Comparison of ENCODE assay signal across 8 cellular contexts in genomic region chr11:63574856-63575602, GRCh38. TPM values are rescaled to one million over a fixed set of nuclear protein-coding genes. Genes with fewer than 3 reads are reported as not detected.
DNase-seq lines count a peak whose midpoint lies in the region; ATAC-seq and TF ChIP-seq lines count a peak whose summit lies in the region.

No MANE protein-coding gene starts in this region.

- CTCF ChIA-PET in activated CD4-positive, alpha-beta memory T cell treated with anti-CD3 and anti-CD28 coated beads, Interleukin-2, amount 10 ng/mL, durations not matched to agents 7 days and 5 days (lab: Charles Lee), result interaction anchor here (1.2 kb wide), 1 partner anchor 42 kb away, joined by 3 read pairs; no protein-coding TSS in a partner anchor

- H3K4me1 Mint-ChIP-seq in activated CD4-positive, alpha-beta memory T cell treated with anti-CD3 and anti-CD28 coated beads, Interleukin-2, amount 10 ng/mL, durations not matched to agents 7 days and 5 days, result peaks cover 22% of the 10 kb centered on the region

- ATAC-seq in gastrocnemius medialis (peak; percentile 80 to 89), HG03571 (IDR thresholded peaks at IDR 0.05; ENCODE audit: unreplicated experiment) (no peak), HG03280 (IDR thresholded peaks at IDR 0.05; ENCODE audit: unreplicated experiment) (no peak)

- no peak for DNase-seq in activated CD4-positive, alpha-beta memory T cell treated with anti-CD3 and anti-CD28 coated beads, Interleukin-2, amount 10 ng/mL, durations not matched to agents 7 days and 5 days
- DNase-seq in right atrium auricular region (ENCODE audit: low spot score) (peak; percentile 79), gastrocnemius medialis (peak; percentile 62 to 80), COLO829 (ENCODE audit: low spot score) (no peak), HK-2 (ENCODE audit: unreplicated experiment) (no peak)

- POLR2A ChIA-PET in activated CD4-positive, alpha-beta memory T cell treated with anti-CD3 and anti-CD28 coated beads, Interleukin-2, amount 10 ng/mL, durations not matched to agents 7 days and 5 days (lab: Charles Lee), result interaction anchor here (1.0 to 1.7 kb wide), 4 partner anchors 22 to 96 kb away, joined by 3 to 11 read pairs (median 4); partner anchors contain the start of genes ATL3 and PLAAT4

- H3K4me3 ChIP-seq in DOHH2 (ENCODE audit: low read length), result peak overlapping the region; percentile 26
- H3K4me3 ChIP-seq in right atrium auricular region, result peak overlapping the region; percentile 3 to 30
- peak overlapping the region; percentile 30 to 56 (median 48) for H3K4me3 ChIP-seq in gastrocnemius medialis

- no peaks in the 10 kb centered on the region for H3K9me2 ChIP-seq in DOHH2 (replicated peaks; ENCODE audit: control insufficient read depth, low read length)

- intact Hi-C loops in gastrocnemius medialis (cut with DNase I; ENCODE audit: low total_unique reads), result loop anchor here (2.0 kb wide), 2 partner anchors 36 to 64 kb away; no protein-coding TSS in a partner anchor

- H3K27me3 Mint-ChIP-seq in activated CD4-positive, alpha-beta memory T cell treated with anti-CD3 and anti-CD28 coated beads, Interleukin-2, amount 10 ng/mL, durations not matched to agents 7 days and 5 days, result peaks cover 5% of the 10 kb centered on the region

- peak overlapping the region; percentile 81 for H3K27ac Mint-ChIP-seq in activated CD4-positive, alpha-beta memory T cell treated with anti-CD3 and anti-CD28 coated beads, Interleukin-2, amount 10 ng/mL, durations not matched to agents 7 days and 5 days

- no peaks in the 10 kb centered on the region for H3K27me3 ChIP-seq in DOHH2 (ENCODE audit: control insufficient read depth, low read length)
- no peaks in the 10 kb centered on the region for H3K27me3 ChIP-seq in right atrium auricular region
- H3K27me3 ChIP-seq in gastrocnemius medialis, result no peaks in the 10 kb centered on the region

- no peak for TF ChIP-seq CTCF in DOHH2 (IDR thresholded peaks at IDR 0.05; ENCODE audit: low read depth, low read length, poor library complexity, severe bottlenecking)
- no peak for TF ChIP-seq CTCF in right atrium auricular region (IDR thresholded peaks at IDR 0.05)
- no peak for TF ChIP-seq CTCF in gastrocnemius medialis (IDR thresholded peaks at IDR 0.05 in 4 of 5, conservative IDR thresholded peaks at IDR 0.05 in 1 of 5)

- H3K27ac ChIP-seq in DOHH2 (ENCODE audit: low read depth, low read length) (no peak overlapping the region), right atrium auricular region (peak overlapping the region; percentile 47 to 57), gastrocnemius medialis (peak overlapping the region; percentile 66 to 91 (median 82))

- H3K4me3 Mint-ChIP-seq in activated CD4-positive, alpha-beta memory T cell treated with anti-CD3 and anti-CD28 coated beads, Interleukin-2, amount 10 ng/mL, durations not matched to agents 7 days and 5 days, result peak overlapping the region; percentile 64

- H3K36me3 ChIP-seq in DOHH2 (ENCODE audit: control insufficient read depth, low read length) (no peaks in the 10 kb centered on the region), right atrium auricular region (peaks cover 11% of the 10 kb centered on the region), gastrocnemius medialis (peaks cover 0 to 2% of the 10 kb centered on the region in 2 donors)

- H3K9me3 ChIP-seq in DOHH2 (ENCODE audit: control insufficient read depth, insufficient read depth, low read length), result peaks cover 4% of the 10 kb centered on the region; the same call in 1 of the 2 replicates
- H3K9me3 ChIP-seq in right atrium auricular region, result peaks cover 0 to 5% of the 10 kb centered on the region in 2 donors
- no peaks in the 10 kb centered on the region for H3K9me3 ChIP-seq in gastrocnemius medialis

- H4K20me1 ChIP-seq in DOHH2 (ENCODE audit: control insufficient read depth, insufficient read depth, low read depth, low read length), result no peaks in the 10 kb centered on the region

- H3K4me1 ChIP-seq in DOHH2 (ENCODE audit: control insufficient read depth, low read length) (peaks cover 35% of the 10 kb centered on the region), right atrium auricular region (peaks cover 0 to 19% of the 10 kb centered on the region in 2 donors), gastrocnemius medialis (peaks cover 26 to 30% of the 10 kb centered on the region in 2 donors)

- no peak for TF ChIP-seq POLR2A in gastrocnemius medialis (IDR thresholded peaks at IDR 0.05)

- H3F3A ChIP-seq in DOHH2 (ENCODE audit: control insufficient read depth, insufficient read depth), result peaks cover 14% of the 10 kb centered on the region

- H3K9me3 Mint-ChIP-seq in activated CD4-positive, alpha-beta memory T cell treated with anti-CD3 and anti-CD28 coated beads, Interleukin-2, amount 10 ng/mL, durations not matched to agents 7 days and 5 days, result peaks cover 5% of the 10 kb centered on the region

- no peaks in the 10 kb centered on the region for H3K79me2 ChIP-seq in DOHH2 (ENCODE audit: control insufficient read depth, low read length)

- in situ Hi-C loops in gastrocnemius medialis (cut with MboI; ENCODE audit: low sequenced_read_pairs in 4 of 4), result no loop called here

- peaks cover 18% of the 10 kb centered on the region for H3K36me3 Mint-ChIP-seq in activated CD4-positive, alpha-beta memory T cell treated with anti-CD3 and anti-CD28 coated beads, Interleukin-2, amount 10 ng/mL, durations not matched to agents 7 days and 5 days (ENCODE audit: low read depth)

- H3K4me2 ChIP-seq in DOHH2 (ENCODE audit: low read length), result peak overlapping the region; percentile 40

RNA-seq across cellular contexts. Expression of gene PLAAT2, which starts 11.8 kb away (rescaled TPM):
- not detected for total RNA-seq in activated CD4-positive, alpha-beta memory T cell treated with anti-CD3 and anti-CD28 coated beads, Interleukin-2, amount 10 ng/mL, durations not matched to agents 7 days and 5 days
- not detected for total RNA-seq in right atrium auricular region
- total RNA-seq in gastrocnemius medialis, result not detected

RNA-seq across cellular contexts. Expression of gene PLAAT4, which starts 38.4 kb away (rescaled TPM):
- 100 to 1,000 TPM; 104 to 106 TPM for total RNA-seq in activated CD4-positive, alpha-beta memory T cell treated with anti-CD3 and anti-CD28 coated beads, Interleukin-2, amount 10 ng/mL, durations not matched to agents 7 days and 5 days
- total RNA-seq in right atrium auricular region, result 10 to 100 TPM; 11.3 to 18.2 TPM
- total RNA-seq in gastrocnemius medialis, result 10 to 100 TPM in 1 of 4 donors, 1 to 10 TPM in 3; 3.1 to 13.2 (median 5.8) TPM

RNA-seq across cellular contexts. Expression of gene PLAAT3, which starts 39.2 kb away (rescaled TPM):
- total RNA-seq in activated CD4-positive, alpha-beta memory T cell treated with anti-CD3 and anti-CD28 coated beads, Interleukin-2, amount 10 ng/mL, durations not matched to agents 7 days and 5 days, result 10 to 100 TPM; 13.1 to 14.9 TPM
- total RNA-seq in right atrium auricular region (100 to 1,000 TPM; 111 TPM), gastrocnemius medialis (10 to 100 TPM; 58.0 to 76.5 (median 67.5) TPM)

Comparison
In these comparisons a context has a peak if more than half of its experiments do, and no peak if none do; other contexts are left out.
1. DNase-seq: peak in right atrium auricular region (single experiment) and gastrocnemius medialis (2 of 2); none in activated CD4-positive, alpha-beta memory T cell treated with anti-CD3 and anti-CD28 coated beads, Interleukin-2, amount 10 ng/mL, durations not matched to agents 7 days and 5 days (single experiment), COLO829 (single experiment) and HK-2 (single experiment).
2. ATAC-seq: peak in gastrocnemius medialis (2 of 2); none in HG03571 (single experiment) and HG03280 (single experiment).
3. RNA of gene PLAAT4, which starts 38.4 kb away (total RNA-seq): 104 to 106 TPM in activated CD4-positive, alpha-beta memory T cell treated with anti-CD3 and anti-CD28 coated beads, Interleukin-2, amount 10 ng/mL, durations not matched to agents 7 days and 5 days; 11.3 to 18.2 TPM in right atrium auricular region and 3.1 to 13.2 TPM in gastrocnemius medialis; every median in the first group is over 4 times any median in the second.
4. Peak in every context shown above with its lines, with median percentiles within 50 percentile points of each other: H3K4me3 ChIP-seq.